ENCODE assay signal across 12 cellular contexts in genomic region chr2:189149981-189150380, GRCh38. TPM values are rescaled to one million over a fixed set of nuclear protein-coding genes. Genes with fewer than 3 reads are reported as not detected.
DNase-seq lines count a peak whose midpoint lies in the region; ATAC-seq and TF ChIP-seq lines count a peak whose summit lies in the region.
"Had no signal": no experiment of that assay in that cellular context is flagged by ENCODE, and none has a peak within 500 bp of the region (broad histone marks: within the 10 kb centered on the region; RNA-seq: fewer than 3 reads in every experiment).

No MANE protein-coding gene starts in this region.

- CTCF ChIA-PET in BJ (lab: Yijun Ruan, JAX), result no interaction called here

- TF ChIP-seq CTCF in BJ (IDR thresholded peaks at IDR 0.05; ENCODE audit: insufficient read depth, low read depth, low read length), result no peak
- no peak for TF ChIP-seq CTCF in chondrocyte (IDR thresholded peaks at IDR 0.05)

- H3K27ac Mint-ChIP-seq in chondrocyte (ENCODE audit: unreplicated experiment), result peak overlapping the region; percentile 43
- H3K27ac Mint-ChIP-seq: activated CD8-positive, alpha-beta T cell treated with anti-CD3 and anti-CD28 coated beads for 36 hours; activated naive CD8-positive, alpha-beta T cell treated with anti-CD3 and anti-CD28 coated beads for 36 hours; IgD-negative memory B cell had no signal

- DNase-seq in BJ (ENCODE audit: low read depth) (peak; percentile 75), M059J (ENCODE audit: low read depth) (peak; percentile 83), chondrocyte (ENCODE audit: low spot score) (no peak), myocyte (ENCODE audit: low read depth) (peak; percentile 70), HuH-7.5 (ENCODE audit: low spot score) (no peak), globus pallidus (ENCODE audit: low spot score) (no peak)
- DNase-seq in activated CD4-positive, alpha-beta T cell treated with anti-CD3 and anti-CD28 coated beads for 4 hours, result no peak
- DNase-seq: activated CD8-positive, alpha-beta T cell treated with anti-CD3 and anti-CD28 coated beads for 36 hours; activated naive CD8-positive, alpha-beta T cell treated with anti-CD3 and anti-CD28 coated beads for 36 hours had no signal

- no peaks in the 10 kb centered on the region for H3K36me3 ChIP-seq in BJ (ENCODE audit: control insufficient read depth, insufficient read depth, low read length)
- H3K36me3 ChIP-seq: prostate gland had no signal

- no peak overlapping the region for H3K4me3 ChIP-seq in BJ (ENCODE audit: low read depth, low read length)
- H3K4me3 ChIP-seq: prostate gland had no signal

- no peaks in the 10 kb centered on the region for H3K27me3 Mint-ChIP-seq in chondrocyte (ENCODE audit: low read depth)
- H3K27me3 Mint-ChIP-seq: activated CD8-positive, alpha-beta T cell treated with anti-CD3 and anti-CD28 coated beads for 36 hours; activated naive CD8-positive, alpha-beta T cell treated with anti-CD3 and anti-CD28 coated beads for 36 hours; IgD-negative memory B cell had no signal

- POLR2A ChIA-PET in BJ (lab: Charles Lee), result interaction anchor here (0.5 to 0.6 kb wide), 2 partner anchors 60 to 171 kb away, joined by 3 to 5 read pairs; no protein-coding TSS in a partner anchor

- peaks cover 93% of the 10 kb centered on the region for H3K4me1 Mint-ChIP-seq in chondrocyte (ENCODE audit: low read depth)
- H3K4me1 Mint-ChIP-seq: activated naive CD8-positive, alpha-beta T cell treated with anti-CD3 and anti-CD28 coated beads for 36 hours; IgD-negative memory B cell had no signal

- H3K4me3 Mint-ChIP-seq in chondrocyte (ENCODE audit: unreplicated experiment), result no peak overlapping the region
- H3K4me3 Mint-ChIP-seq: activated CD8-positive, alpha-beta T cell treated with anti-CD3 and anti-CD28 coated beads for 36 hours; activated naive CD8-positive, alpha-beta T cell treated with anti-CD3 and anti-CD28 coated beads for 36 hours; IgD-negative memory B cell had no signal

- H3K9me3 Mint-ChIP-seq in chondrocyte (ENCODE audit: low read depth), result no peaks in the 10 kb centered on the region
- H3K9me3 Mint-ChIP-seq: activated CD8-positive, alpha-beta T cell treated with anti-CD3 and anti-CD28 coated beads for 36 hours; activated naive CD8-positive, alpha-beta T cell treated with anti-CD3 and anti-CD28 coated beads for 36 hours had no signal

- H3K27me3 ChIP-seq in BJ (ENCODE audit: control insufficient read depth, insufficient read depth, low read length), result no peaks in the 10 kb centered on the region

- H3K36me3 Mint-ChIP-seq in chondrocyte (ENCODE audit: low read depth), result peaks cover 10% of the 10 kb centered on the region
- H3K36me3 Mint-ChIP-seq: activated naive CD8-positive, alpha-beta T cell treated with anti-CD3 and anti-CD28 coated beads for 36 hours; IgD-negative memory B cell had no signal

- no peak for ATAC-seq in GM21825 (IDR thresholded peaks at IDR 0.05; ENCODE audit: unreplicated experiment)
- ATAC-seq: activated CD8-positive, alpha-beta T cell treated with anti-CD3 and anti-CD28 coated beads for 36 hours had no signal

RNA-seq across cellular contexts. Expression of gene COL5A2, which starts 29.6 kb away (rescaled TPM):
- 351 and 383 TPM in 2 replicates for polyA plus RNA-seq in BJ (2011; rRNA removed)
- polyA minus RNA-seq in BJ (2011; rRNA and poly(A)+ RNA removed), result 180 and 244 TPM in 2 replicates
- total RNA-seq in M059J (2014; rRNA removed; shearing (Covaris generic)), result 131 and 221 TPM in 2 replicates
- total RNA-seq in chondrocyte (1,927 to 2,200 TPM (median 1,930 TPM) in 3 replicates), myocyte (278 and 285 TPM in 2 replicates)
- 457 TPM for polyA plus RNA-seq in myocyte (2012)
- polyA plus RNA-seq: IgD-negative memory B cell had no signal

Comparison
In these comparisons a context has a peak if more than half of its experiments do, and no peak if none do; other contexts are left out.
1. DNase-seq: peak in BJ (single experiment), M059J (single experiment) and myocyte (single experiment); none in chondrocyte (single experiment), activated CD4-positive, alpha-beta T cell treated with anti-CD3 and anti-CD28 coated beads for 4 hours (0 of 2), HuH-7.5 (single experiment) and globus pallidus (single experiment).